7 cellular contexts compared by ENCODE assay signal in genomic region chr1:41382531-41383090, GRCh38. TPM values are rescaled to one million over a fixed set of nuclear protein-coding genes. Genes with fewer than 3 reads are reported as not detected.
A peak's percentile ranks its signal among the peaks of the same experiment; 100 is the strongest.
DNase-seq lines count a peak whose midpoint lies in the region; ATAC-seq lines count a peak whose summit lies in the region.

No MANE protein-coding gene starts in this region.

- H3K9ac ChIP-seq in HUES48 (ENCODE audit: low read depth, low read length), result no peak overlapping the region
- H3K9ac ChIP-seq in stomach smooth muscle (ENCODE audit: low read length in 2 of 2), result peak overlapping the region; percentile 72 to 78

- no peaks in the 10 kb centered on the region for H3K36me3 ChIP-seq in HUES48 (ENCODE audit: control insufficient read depth, insufficient read depth, low read length)
- peaks cover 2 to 3% of the 10 kb centered on the region in 2 donors for H3K36me3 ChIP-seq in stomach smooth muscle (ENCODE audit: control insufficient read depth in 2 of 2, insufficient read depth in 2 of 2, low read length in 2 of 2)

- DNase-seq in activated naive CD4-positive, alpha-beta T cell treated with anti-CD3 and anti-CD28 coated beads, Interleukin-2, amount 50 U/mL, for 72 hours (ENCODE audit: low spot score in 2 of 2), result no peak
- DNase-seq in iPS-NIHi7 (ENCODE audit: extremely low spot score), result peak; percentile 71
- DNase-seq in central memory CD4-positive, alpha-beta T cell, result no peak

- H3K27me3 ChIP-seq in HUES48 (ENCODE audit: control insufficient read depth, insufficient read depth, low read length) (peaks cover 55% of the 10 kb centered on the region), stomach smooth muscle (ENCODE audit: control insufficient read depth in 1 of 2, insufficient read depth in 2 of 2, low read length in 2 of 2) (no peaks in the 10 kb centered on the region)

- no peaks in the 10 kb centered on the region for H3K9me3 Mint-ChIP-seq in activated naive CD4-positive, alpha-beta T cell treated with anti-CD3 and anti-CD28 coated beads, Interleukin-2, amount 50 U/mL, for 72 hours

- H3K9me3 ChIP-seq in HUES48 (ENCODE audit: control insufficient read depth, insufficient read depth, low read length) (no peaks in the 10 kb centered on the region), stomach smooth muscle (ENCODE audit: control insufficient read depth in 2 of 2, low read length in 2 of 2) (no peaks in the 10 kb centered on the region)

- H3K4me1 ChIP-seq in HUES48 (ENCODE audit: control insufficient read depth, insufficient read depth, low read length), result peaks cover 16% of the 10 kb centered on the region
- H3K4me1 ChIP-seq in stomach smooth muscle (ENCODE audit: control insufficient read depth, insufficient read depth, low read length), result peaks cover 50% of the 10 kb centered on the region

- H3K27ac ChIP-seq in HUES48 (ENCODE audit: low read depth, low read length) (no peak overlapping the region), stomach smooth muscle (ENCODE audit: low read length) (peak overlapping the region; percentile 92)

- ATAC-seq in activated naive CD4-positive, alpha-beta T cell treated with anti-CD3 and anti-CD28 coated beads, Interleukin-2, amount 50 U/mL, for 72 hours, result peak; percentile 6 to 12
- ATAC-seq in HG02588 (IDR thresholded peaks at IDR 0.05; ENCODE audit: unreplicated experiment) (no peak), GM21786 (IDR thresholded peaks at IDR 0.05; ENCODE audit: unreplicated experiment) (no peak)

- H3K4me3 ChIP-seq in HUES48 (ENCODE audit: low read depth, low read length) (peak overlapping the region; percentile 66), stomach smooth muscle (ENCODE audit: low read length in 2 of 2) (peak overlapping the region; percentile 48 to 80)

- H3K27ac Mint-ChIP-seq in activated naive CD4-positive, alpha-beta T cell treated with anti-CD3 and anti-CD28 coated beads, Interleukin-2, amount 50 U/mL, for 72 hours, result no peak overlapping the region

- peaks cover 0 to 7% of the 10 kb centered on the region in 2 donors for H3K36me3 Mint-ChIP-seq in activated naive CD4-positive, alpha-beta T cell treated with anti-CD3 and anti-CD28 coated beads, Interleukin-2, amount 50 U/mL, for 72 hours

RNA-seq across cellular contexts. Expression of gene FOXO6, which starts 21.4 kb away (rescaled TPM):
- under 1 TPM in 1 of 2 donors, not detected in 1; 0.39 TPM for total RNA-seq in activated naive CD4-positive, alpha-beta T cell treated with anti-CD3 and anti-CD28 coated beads, Interleukin-2, amount 50 U/mL, for 72 hours

Comparison
In these comparisons a context has a peak if more than half of its experiments do, and no peak if none do; other contexts are left out.
1. ATAC-seq: peak in activated naive CD4-positive, alpha-beta T cell treated with anti-CD3 and anti-CD28 coated beads, Interleukin-2, amount 50 U/mL, for 72 hours (2 of 2); none in HG02588 (single experiment) and GM21786 (single experiment).